1 cellular context compared by ENCODE assay signal in the genomic region with DNA sequence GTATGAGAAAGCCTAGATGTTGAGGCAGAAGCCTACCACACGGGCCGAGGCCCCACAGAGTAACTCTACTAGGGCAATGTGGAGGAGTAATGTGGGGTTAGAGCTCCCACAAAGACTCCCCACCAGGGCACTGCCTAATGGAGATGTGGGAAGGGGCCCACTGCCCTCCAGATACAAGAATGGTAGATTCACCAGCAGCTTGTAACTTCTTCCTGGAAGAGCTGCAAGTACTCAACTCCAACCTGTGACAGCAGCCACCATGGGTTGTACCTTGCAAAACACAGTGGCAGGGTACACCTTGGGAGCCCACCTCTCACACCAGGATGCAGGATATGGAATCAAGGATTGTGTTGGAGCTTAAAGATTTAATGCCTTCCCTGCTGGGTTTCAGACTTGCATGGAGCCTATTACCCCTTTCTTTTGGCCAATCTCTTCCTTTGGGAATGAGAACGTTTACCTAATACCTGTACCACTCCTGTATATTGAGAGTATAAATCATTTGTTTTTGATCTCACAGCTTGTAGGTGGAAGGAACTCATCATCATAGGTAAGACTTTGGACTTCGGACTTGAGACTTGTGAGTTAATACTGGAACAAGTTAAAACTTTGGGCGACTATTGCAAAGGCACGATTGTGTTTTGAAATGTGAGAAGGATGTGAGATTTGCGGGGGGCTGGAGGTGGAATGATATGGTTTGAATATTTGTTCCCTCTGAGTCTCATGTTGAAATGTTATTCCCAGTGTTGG.
TF ChIP-seq lines count a peak whose summit lies in the region.

No MANE protein-coding gene starts in this region.

TF ChIP-seq in GM12878, 131 proteins besides CTCF, POLR2A, EP300 and RAD21:
- TF ChIP-seq CHD1 (IDR thresholded peaks at IDR 0.05; ENCODE audit: low read depth, low read length) (no peak), CEBPB (IDR thresholded peaks at IDR 0.05; ENCODE audit: borderline replicate concordance in 1 of 2, low read depth in 2 of 2, low read length in 2 of 2) (no peak)
